ENCODE assay signal across 8 cellular contexts in the genomic region with DNA sequence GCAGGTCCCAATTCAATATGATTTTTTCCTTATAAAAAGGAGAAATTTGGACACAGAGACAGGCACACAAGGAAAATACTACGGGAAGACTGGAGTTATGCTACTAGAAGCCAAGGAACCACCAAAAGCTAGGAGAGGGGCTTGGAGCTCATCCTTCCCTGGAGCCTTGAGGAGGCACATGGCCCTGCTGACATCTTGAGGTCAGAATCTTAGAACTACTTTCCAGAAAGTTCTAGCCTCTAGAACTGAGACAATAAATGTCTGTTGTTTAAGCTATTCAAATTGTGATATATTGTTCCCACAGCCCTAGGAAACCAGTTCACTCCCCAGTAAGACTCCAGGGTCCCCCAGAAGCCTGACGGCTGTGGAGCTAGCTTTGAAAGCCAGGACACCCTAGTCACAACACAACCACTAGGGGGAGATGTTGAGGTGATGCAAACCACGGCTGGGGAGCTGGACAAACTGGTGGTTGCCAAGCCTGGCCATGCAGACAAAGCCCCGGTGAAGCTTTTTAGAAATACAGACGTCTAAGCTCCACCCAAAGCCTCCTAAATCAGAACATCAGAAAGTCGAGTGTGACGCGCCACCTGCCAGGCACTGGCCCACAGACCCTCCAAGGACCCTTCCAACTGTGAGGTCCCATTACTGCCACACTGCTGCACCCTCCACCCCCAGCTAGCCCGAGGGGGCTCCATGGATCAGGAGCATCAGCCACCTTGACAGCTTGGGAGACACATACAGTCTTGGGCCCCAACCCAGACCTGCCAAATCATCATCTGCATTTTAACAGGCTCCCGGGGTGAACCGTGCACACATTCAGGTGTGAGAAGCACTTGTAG.
DNase-seq lines count a peak whose midpoint lies in the region; ATAC-seq and TF ChIP-seq lines count a peak whose summit lies in the region.

No MANE protein-coding gene starts in this region.

- H3K27ac ChIP-seq in DOHH2 (ENCODE audit: low read depth, low read length) (no peak overlapping the region), SK-N-MC (no peak overlapping the region), heart left ventricle (no peak overlapping the region)

- no peak overlapping the region for H3K27ac Mint-ChIP-seq in activated naive CD8-positive, alpha-beta T cell treated with anti-CD3 and anti-CD28 coated beads, Interleukin-2, amount 10 ng/mL, durations not matched to agents 7 days and 5 days
- no peak overlapping the region for H3K27ac Mint-ChIP-seq in stimulated activated memory B cell treated with anti-CD40 and anti-IgM and Interleukin-4, amounts not matched to agents 10 μg/mL and 1 μg/mL and 100 μg/mL, for 72 hours

- no peaks in the 10 kb centered on the region for H3K27me3 Mint-ChIP-seq in activated naive CD8-positive, alpha-beta T cell treated with anti-CD3 and anti-CD28 coated beads, Interleukin-2, amount 10 ng/mL, durations not matched to agents 7 days and 5 days
- H3K27me3 Mint-ChIP-seq in stimulated activated memory B cell treated with anti-CD40 and anti-IgM and Interleukin-4, amounts not matched to agents 10 μg/mL and 1 μg/mL and 100 μg/mL, for 72 hours, result no peaks in the 10 kb centered on the region

- no peaks in the 10 kb centered on the region for H3K9me2 ChIP-seq in DOHH2 (replicated peaks; ENCODE audit: control insufficient read depth, low read length)

- POLR2A ChIA-PET in activated naive CD8-positive, alpha-beta T cell treated with anti-CD3 and anti-CD28 coated beads, Interleukin-2, amount 10 ng/mL, durations not matched to agents 7 days and 5 days (lab: Charles Lee), result no interaction called here

- H3F3A ChIP-seq in DOHH2 (ENCODE audit: control insufficient read depth, insufficient read depth), result no peaks in the 10 kb centered on the region

- no peaks in the 10 kb centered on the region for H4K20me1 ChIP-seq in DOHH2 (ENCODE audit: control insufficient read depth, insufficient read depth, low read depth, low read length)

- 49 to 56% (median 55%) methylated on average over 10 to 11 of the region's 11 CpGs for WGBS in heart left ventricle, 4 donors

- H3K4me2 ChIP-seq in DOHH2 (ENCODE audit: low read length), result no peak overlapping the region

- no peaks in the 10 kb centered on the region for H3K9me3 Mint-ChIP-seq in activated naive CD8-positive, alpha-beta T cell treated with anti-CD3 and anti-CD28 coated beads, Interleukin-2, amount 10 ng/mL, durations not matched to agents 7 days and 5 days
- H3K9me3 Mint-ChIP-seq in stimulated activated memory B cell treated with anti-CD40 and anti-IgM and Interleukin-4, amounts not matched to agents 10 μg/mL and 1 μg/mL and 100 μg/mL, for 72 hours, result no peaks in the 10 kb centered on the region

- H3K9me3 ChIP-seq in DOHH2 (ENCODE audit: control insufficient read depth, insufficient read depth, low read length) (no peaks in the 10 kb centered on the region), SK-N-MC (ENCODE audit: low read depth, low read length) (no peaks in the 10 kb centered on the region), heart left ventricle (no peaks in the 10 kb centered on the region)

- TF ChIP-seq POLR2A in heart left ventricle (IDR thresholded peaks at IDR 0.05), result no peak

- TF ChIP-seq CTCF in DOHH2 (IDR thresholded peaks at IDR 0.05; ENCODE audit: low read depth, low read length, poor library complexity, severe bottlenecking) (peak; percentile 92), LNCaP clone FGC (IDR thresholded peaks at IDR 0.05; ENCODE audit: control insufficient read depth, extremely low read depth, insufficient read depth) (peak; percentile 85), heart left ventricle (IDR thresholded peaks at IDR 0.05) (peak; percentile 68 to 87 (median 81))

- DNase-seq in LNCaP clone FGC (ENCODE audit: low read depth) (peak; percentile 43), SK-N-MC (ENCODE audit: low read depth, low spot score) (peak; percentile 12), heart left ventricle (peak in 4 of 5 donors; percentile 48 to 63 (median 60)), pulmonary artery endothelial cell (ENCODE audit: low read depth, low spot score) (peak; percentile 33)
- DNase-seq in activated naive CD8-positive, alpha-beta T cell treated with anti-CD3 and anti-CD28 coated beads, Interleukin-2, amount 10 ng/mL, durations not matched to agents 7 days and 5 days, result peak; percentile 45

- H3K27me3 ChIP-seq in DOHH2 (ENCODE audit: control insufficient read depth, low read length), result no peaks in the 10 kb centered on the region
- no peaks in the 10 kb centered on the region for H3K27me3 ChIP-seq in heart left ventricle

- H3K4me3 Mint-ChIP-seq in activated naive CD8-positive, alpha-beta T cell treated with anti-CD3 and anti-CD28 coated beads, Interleukin-2, amount 10 ng/mL, durations not matched to agents 7 days and 5 days, result no peak overlapping the region
- no peak overlapping the region for H3K4me3 Mint-ChIP-seq in stimulated activated memory B cell treated with anti-CD40 and anti-IgM and Interleukin-4, amounts not matched to agents 10 μg/mL and 1 μg/mL and 100 μg/mL, for 72 hours

- H3K36me3 Mint-ChIP-seq in activated naive CD8-positive, alpha-beta T cell treated with anti-CD3 and anti-CD28 coated beads, Interleukin-2, amount 10 ng/mL, durations not matched to agents 7 days and 5 days, result no peaks in the 10 kb centered on the region
- no peaks in the 10 kb centered on the region for H3K36me3 Mint-ChIP-seq in stimulated activated memory B cell treated with anti-CD40 and anti-IgM and Interleukin-4, amounts not matched to agents 10 μg/mL and 1 μg/mL and 100 μg/mL, for 72 hours

- H3K4me1 ChIP-seq in DOHH2 (ENCODE audit: control insufficient read depth, low read length) (no peaks in the 10 kb centered on the region), heart left ventricle (peaks cover 0 to 6% (median 0%) of the 10 kb centered on the region in 12 donors)

- no peak overlapping the region for H3K4me3 ChIP-seq in DOHH2 (ENCODE audit: low read length)
- no peak overlapping the region for H3K4me3 ChIP-seq in LNCaP clone FGC (ENCODE audit: low read depth, low read length)
- H3K4me3 ChIP-seq in SK-N-MC, result no peak overlapping the region
- no peak overlapping the region for H3K4me3 ChIP-seq in heart left ventricle

- H3K9ac ChIP-seq in SK-N-MC (ENCODE audit: insufficient read length), result no peak overlapping the region

- intact Hi-C loops in heart left ventricle (cut with DNase I), result loop anchor here (2.0 to 10.0 kb wide), 7 partner anchors 106 to 261 kb away; partner anchors contain the start of gene SLC39A11 (in 2 of the 10)

- H3K36me3 ChIP-seq in DOHH2 (ENCODE audit: control insufficient read depth, low read length) (no peaks in the 10 kb centered on the region), SK-N-MC (ENCODE audit: insufficient read depth, low read length) (no peaks in the 10 kb centered on the region), heart left ventricle (no peaks in the 10 kb centered on the region)

- peak; percentile 80 for ATAC-seq in GM21737 (IDR thresholded peaks at IDR 0.05; ENCODE audit: unreplicated experiment)
- ATAC-seq in activated naive CD8-positive, alpha-beta T cell treated with anti-CD3 and anti-CD28 coated beads, Interleukin-2, amount 10 ng/mL, durations not matched to agents 7 days and 5 days (ENCODE audit: low read depth), result peak; percentile 71
- ATAC-seq in heart left ventricle, result peak; percentile 42 to 85 (median 78)
- ATAC-seq in stimulated activated memory B cell treated with anti-CD40 and anti-IgM and Interleukin-4, amounts not matched to agents 10 μg/mL and 1 μg/mL and 100 μg/mL, for 72 hours, result no peak

- H3K79me2 ChIP-seq in DOHH2 (ENCODE audit: control insufficient read depth, low read length), result no peaks in the 10 kb centered on the region

- H3K4me1 Mint-ChIP-seq in activated naive CD8-positive, alpha-beta T cell treated with anti-CD3 and anti-CD28 coated beads, Interleukin-2, amount 10 ng/mL, durations not matched to agents 7 days and 5 days, result no peaks in the 10 kb centered on the region
- H3K4me1 Mint-ChIP-seq in stimulated activated memory B cell treated with anti-CD40 and anti-IgM and Interleukin-4, amounts not matched to agents 10 μg/mL and 1 μg/mL and 100 μg/mL, for 72 hours, result peaks cover 8% of the 10 kb centered on the region
